In genomic region chr9:2119490-2120046, GRCh38 we compare ENCODE assay signal across 16 cellular contexts.
DNase-seq lines count a peak whose midpoint lies in the region; ATAC-seq, FAIRE-seq and TF ChIP-seq lines count a peak whose summit lies in the region.
"Had no signal": no experiment of that assay in that cellular context is flagged by ENCODE, and none has a peak within 500 bp of the region (broad histone marks: within the 10 kb centered on the region; RNA-seq: fewer than 3 reads in every experiment).

No MANE protein-coding gene starts in this region.

- H3K4me1 ChIP-seq in right cardiac atrium (ENCODE audit: control insufficient read depth, insufficient read depth, low read length): no peaks in the 10 kb centered on the region
- H3K4me1 ChIP-seq in left ventricle myocardium inferior: peaks cover 20% of the 10 kb centered on the region
- H3K4me1 ChIP-seq in small intestine (ENCODE audit: control insufficient read depth in 2 of 2, insufficient read depth in 1 of 2, low read depth in 1 of 2, low read length in 1 of 2): no peaks in the 10 kb centered on the region
- H3K4me1 ChIP-seq: Peyer's patch had no signal

- peak in 2 of 3 donors; percentile 36 to 59 for DNase-seq in right cardiac atrium
- no peak for DNase-seq in left ventricle myocardium inferior
- DNase-seq in fibroblast of the aortic adventitia (ENCODE audit: low read depth): peak; percentile 60
- DNase-seq in sciatic nerve (ENCODE audit: low spot score): no peak
- DNase-seq in activated naive CD4-positive, alpha-beta T cell treated with Interleukin-2 at 50 U/mL for 16 hours: no peak
- DNase-seq in small intestine: no peak
- DNase-seq: DMS79, NCI-H1105 treated with DMSO at 0.1 percent for 48 hours, NCI-H2081, NCI-H2171, NCI-H524 treated with DMSO at 0.1 percent for 48 hours, NCI-H82, Peyer's patch had no signal

- intact Hi-C loops in right cardiac atrium (cut with DNase I): loop anchor here in 2 of 4 donors (10.0 kb wide), 3 partner anchors 65 to 715 kb away; no protein-coding TSS in a partner anchor
- intact Hi-C loops in left ventricle myocardium inferior (cut with micrococcal nuclease): no loop called here
- intact Hi-C loops in sciatic nerve (cut with DNase I): no loop called here

- H3K36me3 ChIP-seq in left ventricle myocardium inferior (peaks cover 88% of the 10 kb centered on the region), small intestine (ENCODE audit: control insufficient read depth in 2 of 2, insufficient read depth in 2 of 2, low read length in 2 of 2) (peaks cover 20 to 28% of the 10 kb centered on the region in 2 donors)

- H3K27me3 ChIP-seq in right cardiac atrium (ENCODE audit: control insufficient read depth, insufficient read depth): no peaks in the 10 kb centered on the region
- no peaks in the 10 kb centered on the region for H3K27me3 ChIP-seq in left ventricle myocardium inferior (ENCODE audit: low read depth)
- no peaks in the 10 kb centered on the region for H3K27me3 ChIP-seq in small intestine (ENCODE audit: control insufficient read depth in 2 of 2, insufficient read depth in 2 of 2, low read length in 2 of 2)
- H3K27me3 ChIP-seq: Peyer's patch had no signal

- WGBS in right cardiac atrium: 65% methylated on average over 11 of the region's 11 CpGs
- 87 to 98% (median 96%) methylated on average over 11 of the region's 11 CpGs for WGBS in small intestine, 3 donors

- no peak for TF ChIP-seq CTCF in left ventricle myocardium inferior (IDR thresholded peaks at IDR 0.05; ENCODE audit: borderline replicate concordance)
- TF ChIP-seq CTCF in fibroblast of the aortic adventitia (IDR thresholded peaks at IDR 0.05; ENCODE audit: insufficient read depth, low read length): no peak

- no peaks in the 10 kb centered on the region for H3K9me3 ChIP-seq in right cardiac atrium (ENCODE audit: control insufficient read depth, low read length)
- H3K9me3 ChIP-seq in left ventricle myocardium inferior (replicated peaks): no peaks in the 10 kb centered on the region
- H3K9me3 ChIP-seq in small intestine (ENCODE audit: control insufficient read depth, low read depth): no peaks in the 10 kb centered on the region
- H3K9me3 ChIP-seq: Peyer's patch had no signal

- ATAC-seq in right cardiac atrium (peak; percentile 71 to 78), sciatic nerve (peak; percentile 77), GM19395 (IDR thresholded peaks at IDR 0.05; ENCODE audit: unreplicated experiment) (no peak)

- FAIRE-seq in small intestine (lab: Jason Lieb, UNC): no peak
- FAIRE-seq: A204.1 had no signal

- no peak overlapping the region for H3K4me3 ChIP-seq in right cardiac atrium (ENCODE audit: low read length)
- H3K4me3 ChIP-seq in left ventricle myocardium inferior: no peak overlapping the region
- H3K4me3 ChIP-seq in fibroblast of the aortic adventitia (ENCODE audit: low read depth, low read length): no peak overlapping the region
- H3K4me3 ChIP-seq in small intestine (ENCODE audit: low read depth in 1 of 2, low read length in 2 of 2): no peak overlapping the region
- H3K4me3 ChIP-seq: Peyer's patch had no signal

- no peak overlapping the region for H3K27ac ChIP-seq in right cardiac atrium (ENCODE audit: low read length)
- no peak overlapping the region for H3K27ac ChIP-seq in left ventricle myocardium inferior (replicated peaks)
- H3K27ac ChIP-seq in small intestine (ENCODE audit: low read depth in 1 of 2, low read length in 1 of 2): no peak overlapping the region
- H3K27ac ChIP-seq: C4-2B, Peyer's patch had no signal

Comparison
In these comparisons a context has a peak if more than half of its experiments do, and no peak if none do; other contexts are left out.
1. DNase-seq: peak in right cardiac atrium (2 of 3) and fibroblast of the aortic adventitia (single experiment); none in left ventricle myocardium inferior (single experiment), sciatic nerve (single experiment), activated naive CD4-positive, alpha-beta T cell treated with Interleukin-2 at 50 U/mL for 16 hours (single experiment) and small intestine (single experiment).